ENCODE assay signal across 17 cellular contexts in genomic region chr11:130775306-130776043, GRCh38.
DNase-seq lines count a peak whose midpoint lies in the region; ATAC-seq and TF ChIP-seq lines count a peak whose summit lies in the region.
"Had no signal": no experiment of that assay in that cellular context is flagged by ENCODE, and none has a peak within 500 bp of the region (broad histone marks: within the 10 kb centered on the region; RNA-seq: fewer than 3 reads in every experiment).

No MANE protein-coding gene starts in this region.

- intact Hi-C loops in left lung (cut with DNase I): no loop called here

- H3K4me1 ChIP-seq in left lung: peaks cover 0 to 2% of the 10 kb centered on the region in 2 donors
- H3K4me1 ChIP-seq: BE2C had no signal

- ATAC-seq in left lung: peak; percentile 12
- ATAC-seq: K562, T-cell had no signal

- no peak overlapping the region for H3K4me3 ChIP-seq in choroid plexus epithelial cell (ENCODE audit: low read depth, low read length)
- no peak overlapping the region for H3K4me3 ChIP-seq in left lung
- H3K4me3 ChIP-seq: K562 had no signal

- no peaks in the 10 kb centered on the region for H3K36me3 ChIP-seq in left lung
- H3K36me3 ChIP-seq: BE2C had no signal

- peak; percentile 44 for DNase-seq in Daoy (ENCODE audit: low read depth)
- peak; percentile 40 for DNase-seq in LoVo (ENCODE audit: low spot score)
- peak; percentile 60 for DNase-seq in choroid plexus epithelial cell (ENCODE audit: low read depth)
- DNase-seq in left lung: no peak
- DNase-seq in amygdala (lab: John Stamatoyannopoulos, UW): no peak
- DNase-seq in SKM-1 treated with dmso at 0.1 percent for 144 hours (lab: John Stamatoyannopoulos, UW; ENCODE audit: unreplicated experiment): no peak
- DNase-seq in DMS53 (lab: John Stamatoyannopoulos, UW): no peak
- DNase-seq in SHP77 treated with DMSO at 0.1 percent for 48 hours (lab: John Stamatoyannopoulos, UW): no peak
- DNase-seq: activated B cell treated with CpG ODN at 0.5 μM for 24 hours; amniotic stem cell; dermis blood vessel endothelial cell; foreskin melanocyte; NCI-H1417 treated with DMSO at 0.1 percent for 48 hours; stimulated activated naive CD4-positive, alpha-beta T cell; T-cell had no signal

- no peaks in the 10 kb centered on the region for H3K9me3 ChIP-seq in left lung
- H3K9me3 ChIP-seq: BE2C had no signal

- no peak for TF ChIP-seq CTCF in choroid plexus epithelial cell (conservative IDR thresholded peaks at IDR 0.05; ENCODE audit: low read depth, low read length)
- no peak for TF ChIP-seq CTCF in left lung (IDR thresholded peaks at IDR 0.05)

- H3K27ac ChIP-seq in left lung: no peak overlapping the region

- no peaks in the 10 kb centered on the region for H3K27me3 ChIP-seq in left lung
- H3K27me3 ChIP-seq: BE2C had no signal

Comparison
In these comparisons a context has a peak if more than half of its experiments do, and no peak if none do; other contexts are left out.
1. DNase-seq: peak in Daoy (single experiment), LoVo (single experiment) and choroid plexus epithelial cell (single experiment); none in left lung (0 of 2), amygdala (0 of 56), SKM-1 treated with dmso at 0.1 percent for 144 hours (single experiment), DMS53 (single experiment) and SHP77 treated with DMSO at 0.1 percent for 48 hours (single experiment).